1 cellular context compared by ENCODE assay signal in genomic region chr2:71700880-71701397, GRCh38.
TF ChIP-seq lines count a peak whose summit lies in the region.

No MANE protein-coding gene starts in this region.

TF ChIP-seq in GM23338, 12 proteins besides CTCF, POLR2A, EP300 and RAD21 (continued from another document):
- TF ChIP-seq ZNF462 (CRISPR knock-in tag; IDR thresholded peaks at IDR 0.05): no peak
- TF ChIP-seq EZH2phosphoT487 (IDR thresholded peaks at IDR 0.05; ENCODE audit: unreplicated experiment): no peak
TF ChIP-seq in GM23338: peak in this region for 0.
